26 cellular contexts compared by ENCODE assay signal in genomic region chr13:30731658-30732390, GRCh38. TPM values are rescaled to one million over a fixed set of nuclear protein-coding genes. Genes with fewer than 3 reads are reported as not detected.
A peak's percentile ranks its signal among the peaks of the same experiment; 100 is the strongest.
DNase-seq lines count a peak whose midpoint lies in the region; FAIRE-seq and TF ChIP-seq lines count a peak whose summit lies in the region.
"Had no signal": no experiment of that assay in that cellular context is flagged by ENCODE, and none has a peak within 500 bp of the region (broad histone marks: within the 10 kb centered on the region; RNA-seq: fewer than 3 reads in every experiment).

No MANE protein-coding gene starts in this region.

- TF ChIP-seq EP300 in H1 (IDR thresholded peaks at IDR 0.05; ENCODE audit: borderline replicate concordance in 1 of 2, low read depth in 2 of 2, low read length in 2 of 2) (no peak), stomach (IDR thresholded peaks at IDR 0.05) (no peak)

- no peak overlapping the region for H3K9ac ChIP-seq in H1 (replicated peaks in 1 of 4; ENCODE audit: extremely low read depth in 1 of 4, low read depth in 3 of 4, low read length in 3 of 4)

- H3K27me3 ChIP-seq in H1 (replicated peaks in 1 of 4; ENCODE audit: control insufficient read depth in 3 of 4, extremely low read depth in 1 of 4, insufficient read depth in 3 of 4, low read length in 3 of 4) (no peaks in the 10 kb centered on the region), stomach (peaks cover 0 to 9% (median 0%) of the 10 kb centered on the region in 3 donors), spleen (replicated peaks in 1 of 7) (peaks cover 0 to 6% (median 0%) of the 10 kb centered on the region in 7 donors)
- H3K27me3 ChIP-seq: vagina had no signal

- no peak overlapping the region for H2AFZ ChIP-seq in H1 (ENCODE audit: low read length)

- WGBS in H1 (ENCODE audit: extremely low coverage in 1 of 2, insufficient coverage in 1 of 2, insufficient read length in 1 of 2, insufficient replicate concordance in 2 of 2, low coverage in 1 of 2, low lambda C conversion rate in 2 of 2, missing lambda C conversion rate in 1 of 2), 2 experiments: 89% methylated on average over 35 of the region's 35 CpGs; no CpG with 5 or more reads in 1 of the 2 experiments
- 73 to 83% (median 79%) methylated on average over 32 to 35 of the region's 35 CpGs for WGBS in stomach, 5 donors
- 78 to 87% (median 84%) methylated on average over 35 of the region's 35 CpGs for WGBS in spleen, 5 donors

- no peak overlapping the region for H2BK15ac ChIP-seq in H1 (ENCODE audit: low read length)

- H2BK120ac ChIP-seq in H1 (replicated peaks; ENCODE audit: low read depth, low read length): no peak overlapping the region

- H3K36me3 ChIP-seq in H1 (ENCODE audit: control insufficient read depth in 2 of 4, insufficient read depth in 4 of 4, low read length in 3 of 4) (no peaks in the 10 kb centered on the region), stomach (no peaks in the 10 kb centered on the region), spleen (no peaks in the 10 kb centered on the region)
- H3K36me3 ChIP-seq: vagina had no signal

- no peak overlapping the region for H2BK20ac ChIP-seq in H1 (ENCODE audit: low read length)

- no peak overlapping the region for H3K18ac ChIP-seq in H1 (ENCODE audit: extremely low read depth, low read length)

- H3K79me1 ChIP-seq in H1 (ENCODE audit: low read depth, low read length): no peaks in the 10 kb centered on the region

- TF ChIP-seq CTCF in H1 (IDR thresholded peaks at IDR 0.05; ENCODE audit: control extremely low read depth in 1 of 3, insufficient read depth in 1 of 3, low read depth in 1 of 3, low read length in 3 of 3): no peak
- no peak for TF ChIP-seq CTCF in stomach (IDR thresholded peaks at IDR 0.05)
- TF ChIP-seq CTCF in spleen (IDR thresholded peaks at IDR 0.05 in 8 of 11, conservative IDR thresholded peaks at IDR 0.05 in 3 of 11): no peak

- no peaks in the 10 kb centered on the region for H3K4me1 ChIP-seq in H1 (replicated peaks in 1 of 4; ENCODE audit: control insufficient read depth in 3 of 4, insufficient read depth in 4 of 4, low read length in 3 of 4)
- peaks cover 0 to 11% (median 4%) of the 10 kb centered on the region in 4 donors for H3K4me1 ChIP-seq in stomach
- H3K4me1 ChIP-seq in spleen: peaks cover 0 to 49% (median 20%) of the 10 kb centered on the region in 6 donors
- H3K4me1 ChIP-seq: vagina had no signal

- H3K23me2 ChIP-seq in H1 (ENCODE audit: low read depth, low read length): no peaks in the 10 kb centered on the region

- H3K4me2 ChIP-seq in H1 (ENCODE audit: insufficient read depth in 1 of 2, low read depth in 2 of 2, low read length in 2 of 2): no peak overlapping the region
- H3K4me2 ChIP-seq: A549 had no signal

- no peak overlapping the region for H3K4ac ChIP-seq in H1 (replicated peaks; ENCODE audit: insufficient read length, low read depth, low read length)

- no peak overlapping the region for H4K91ac ChIP-seq in H1 (replicated peaks; ENCODE audit: insufficient read length, low read length)

- H3K4me3 ChIP-seq in H1 (ENCODE audit: extremely low read depth in 1 of 4, insufficient read depth in 2 of 4, low read depth in 3 of 4, low read length in 4 of 4) (no peak overlapping the region), stomach (peak overlapping the region; percentile 15 to 30 (median 20)), spleen (peak overlapping the region in 1 of 8 donors; percentile 5)
- H3K4me3 ChIP-seq: A549, vagina had no signal

- H3K9me3 ChIP-seq in H1 (ENCODE audit: insufficient read depth in 2 of 2, low read depth in 1 of 2, low read length in 1 of 2): no peaks in the 10 kb centered on the region
- H3K9me3 ChIP-seq in stomach: no peaks in the 10 kb centered on the region
- no peaks in the 10 kb centered on the region for H3K9me3 ChIP-seq in spleen
- H3K9me3 ChIP-seq: A549, vagina had no signal

- no peak overlapping the region for H2BK12ac ChIP-seq in H1 (ENCODE audit: low read depth, low read length)

- no peak for TF ChIP-seq POLR2A in H1 (IDR thresholded peaks at IDR 0.05; ENCODE audit: control extremely low read depth in 1 of 2, low read depth in 2 of 2, low read length in 2 of 2)
- TF ChIP-seq POLR2A in stomach (IDR thresholded peaks at IDR 0.05): no peak
- no peak for TF ChIP-seq POLR2A in spleen (IDR thresholded peaks at IDR 0.05)

- CTCF ChIA-PET in H1 (lab: Charles Lee; ENCODE audit: partially characterized antibody): no interaction called here

- DNase-seq in NCI-H524 (lab: John Stamatoyannopoulos, UW) (peak; percentile 52 to 70), NCI-H524 treated with DMSO at 0.1 percent for 48 hours (lab: John Stamatoyannopoulos, UW) (no peak), NCI-H2227 (lab: John Stamatoyannopoulos, UW; ENCODE audit: unreplicated experiment) (peak; percentile 80), H1 (ENCODE audit: low read depth in 1 of 2, low spot score in 2 of 2) (no peak), stomach (no peak), NCI-H226 (no peak), spleen (no peak), NCI-H446 treated with DMSO at 0.1 percent for 48 hours (lab: John Stamatoyannopoulos, UW) (no peak)
- DNase-seq: activated CD4-positive, alpha-beta T cell treated with anti-CD3 and anti-CD28 coated beads, Interleukin-2, amount 50 U/mL, for 4 hours; activated CD4-positive, CD25-positive, alpha-beta regulatory T cell; activated CD8-positive, alpha-beta memory T cell treated with anti-CD3 and anti-CD28 coated beads, Interleukin-2, amount 50 U/mL, for 4 hours; activated naive CD8-positive, alpha-beta T cell treated with anti-CD3 and anti-CD28 coated beads for 36 hours; COR-L47; effector CD8-positive, alpha-beta T cell; erythroblast; foreskin fibroblast; mesendoderm; NCI-H1105; NCI-H2171 treated with DMSO at 0.1 percent for 48 hours; NCI-H82; occipital lobe; Right ventricle myocardium superior; small intestine; T1000 had no signal

- 0 out of 2 replicates have a peak overlapping the region, but pooled peaks have one; percentile 14 for H4K8ac ChIP-seq in H1 (ENCODE audit: extremely low read depth, insufficient read depth, low read length)

- POLR2A ChIA-PET in H1 (lab: Charles Lee; ENCODE audit: partially characterized antibody): no interaction called here

- H3K23ac ChIP-seq in H1 (ENCODE audit: insufficient read length): no peak overlapping the region

- H4K5ac ChIP-seq in H1 (ENCODE audit: insufficient read length, low read depth, low read length): no peak overlapping the region

- intact Hi-C loops in stomach (cut with DNase I; ENCODE audit: low total_unique reads): no loop called here
- intact Hi-C loops in spleen (cut with DNase I; ENCODE audit: low total_unique reads): no loop called here

- FAIRE-seq in H1 (lab: Jason Lieb, UNC): no peak
- FAIRE-seq: A549, small intestine had no signal

- no peaks in the 10 kb centered on the region for H4K20me1 ChIP-seq in H1 (replicated peaks in 1 of 2; ENCODE audit: control insufficient read depth in 1 of 2, insufficient read depth in 2 of 2, low read length in 2 of 2)

- H3K27ac ChIP-seq in H1 (ENCODE audit: low read depth, low read length) (no peak overlapping the region), stomach (no peak overlapping the region), spleen (no peak overlapping the region)
- H3K27ac ChIP-seq: vagina had no signal

- TF ChIP-seq RAD21 in H1 (IDR thresholded peaks at IDR 0.05 in 1 of 2, conservative IDR thresholded peaks at IDR 0.05 in 1 of 2; ENCODE audit: low read depth in 2 of 2, low read length in 2 of 2): no peak

- H3K56ac ChIP-seq in H1 (replicated peaks; ENCODE audit: insufficient read length, low read depth, low read length): no peak overlapping the region

- no peak overlapping the region for H2BK5ac ChIP-seq in H1 (ENCODE audit: low read depth, low read length)

- no peaks in the 10 kb centered on the region for H3K79me2 ChIP-seq in H1 (ENCODE audit: control insufficient read depth in 1 of 2, insufficient read depth in 2 of 2, low read length in 2 of 2)

- H2AK5ac ChIP-seq in H1 (ENCODE audit: low read depth, low read length): no peak overlapping the region

- no peak overlapping the region for H3K14ac ChIP-seq in H1 (ENCODE audit: insufficient read length)

TF ChIP-seq in H1, 55 proteins besides CTCF, POLR2A, EP300 and RAD21:
- TF ChIP-seq ATF2 (IDR thresholded peaks at IDR 0.05; ENCODE audit: low read length) (no peak), TAF1 (IDR thresholded peaks at IDR 0.05; ENCODE audit: low read depth, low read length) (no peak), SP1 (IDR thresholded peaks at IDR 0.05; ENCODE audit: low read depth, low read length) (no peak), SIX5 (IDR thresholded peaks at IDR 0.05; ENCODE audit: low read depth, low read length) (no peak), GABPA (IDR thresholded peaks at IDR 0.05; ENCODE audit: borderline replicate concordance, insufficient read depth, low read length) (no peak), HDAC2 (IDR thresholded peaks at IDR 0.05; ENCODE audit: borderline replicate concordance in 1 of 2, low read depth in 2 of 2, low read length in 2 of 2) (no peak), CHD2 (IDR thresholded peaks at IDR 0.05; ENCODE audit: low read length) (no peak), EGR1 (IDR thresholded peaks at IDR 0.05; ENCODE audit: borderline replicate concordance, low read depth, low read length) (no peak), TBP (IDR thresholded peaks at IDR 0.05; ENCODE audit: low read depth, low read length) (no peak)

RNA-seq across cellular contexts. Expression of gene ALOX5AP, which starts 3.5 kb away (rescaled TPM):
- total RNA-seq in H1 (2021; fragmentation: NEBNext Ultra II Directional; extraction: Animal tissue kit (Norgen Biotek cat#: 25700)): not detected in 2 replicates
- polyA plus RNA-seq in H1 (2011; rRNA removed) (not detected in 2 replicates), stomach (10 to 100 TPM in 2 of 3 donors, 1 to 10 TPM in 1; 7.4 to 36.4 (median 30.2) TPM), spleen (10 to 100 TPM; 36.8 to 58.5 (median 44.1) TPM)
- not detected for polyA plus RNA-seq in H1 (2011; cell fraction: cytosol; rRNA removed)
- polyA plus RNA-seq in H1 (2011; cell fraction: nucleus; rRNA removed): not detected
- polyA plus RNA-seq in H1 (2012, experiment 1 of 2): not detected in 4 replicates
- not detected for polyA plus RNA-seq in H1 (2012, experiment 2 of 2)
- polyA plus RNA-seq in H1 (2013, experiment 1 of 2): not detected
- not detected for polyA plus RNA-seq in H1 (2013, experiment 2 of 2)
- polyA minus RNA-seq in H1 (2011; rRNA and poly(A)+ RNA removed): not detected in 2 replicates
- not detected for polyA minus RNA-seq in H1 (2011; cell fraction: cytosol; rRNA and poly(A)+ RNA removed)
- polyA minus RNA-seq in H1 (2011; cell fraction: nucleus; rRNA and poly(A)+ RNA removed): not detected
- total RNA-seq in stomach (1 to 10 TPM; 1.3 to 9.5 (median 2.9) TPM), spleen (100 to 1,000 TPM in 4 of 7 donors, 10 to 100 TPM in 3; 43.7 to 268 (median 106) TPM)

Comparison
In these comparisons a context has a peak if more than half of its experiments do, and no peak if none do; other contexts are left out.
1. DNase-seq: peak in NCI-H524 (2 of 2) and NCI-H2227 (single experiment); none in NCI-H524 treated with DMSO at 0.1 percent for 48 hours (single experiment), H1 (0 of 2), stomach (single experiment), NCI-H226 (single experiment), spleen (single experiment) and NCI-H446 treated with DMSO at 0.1 percent for 48 hours (single experiment).
2. H3K4me3 ChIP-seq: peak in stomach (4 of 4); none in H1 (0 of 4).
3. RNA of gene ALOX5AP, which starts 3.5 kb away (total RNA-seq): 43.7 to 268 TPM in spleen; 1.3 to 9.5 TPM in stomach and not detected in H1; every median in the first group is over 4 times any median in the second.